In the genomic region with DNA sequence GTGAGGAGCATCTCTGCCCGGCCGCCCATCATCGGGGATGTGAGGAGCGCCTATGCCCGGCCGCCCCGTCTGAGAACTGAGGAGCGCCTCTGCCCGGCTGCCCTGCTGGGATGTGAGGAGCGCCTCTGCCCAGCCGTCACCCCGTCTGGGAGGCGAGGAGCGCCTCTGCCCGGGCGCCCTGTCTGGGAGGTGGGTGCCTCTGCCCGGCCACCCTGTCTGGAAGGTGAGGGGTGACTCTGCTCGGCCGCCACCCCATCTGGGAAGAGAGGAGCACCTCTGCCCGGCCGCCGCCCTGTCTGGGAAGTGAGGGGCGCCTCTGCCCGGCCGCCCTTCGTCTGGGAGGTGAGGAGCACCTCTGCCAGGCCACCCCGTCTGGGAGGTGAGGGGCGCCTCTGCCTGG, we compare ENCODE assay signal across 38 cellular contexts. TPM values are rescaled to one million over a fixed set of nuclear protein-coding genes. Genes with fewer than 3 reads are reported as not detected.
"Had no signal": no experiment of that assay in that cellular context is flagged by ENCODE, and none has a peak within 500 bp of the region (broad histone marks: within the 10 kb centered on the region; RNA-seq: fewer than 3 reads in every experiment).

No MANE protein-coding gene starts in this region.

- DNase-seq: activated effector memory CD4-positive, alpha-beta T cell treated with anti-CD3 and anti-CD28 coated beads, Interleukin-2, amount 50 U/mL, for 16 hours; activated effector memory CD4-positive, alpha-beta T cell treated with Interleukin-2 at 50 U/mL for 16 hours; activated gamma-delta T cell; activated gamma-delta T cell treated with Interleukin-2 at 50 U/mL for 16 hours; activated naive CD4-positive, alpha-beta T cell; activated naive CD4-positive, alpha-beta T cell treated with anti-CD3 and anti-CD28 coated beads for 36 hours; activated naive CD4-positive, alpha-beta T cell treated with anti-CD3 and anti-CD28 coated beads, Interleukin-2, amount 10 ng/mL, durations not matched to agents 7 days and 5 days; activated naive CD4-positive, alpha-beta T cell treated with anti-CD3 and anti-CD28 coated beads, Interleukin-2, amount 50 U/mL, for 16 hours; activated naive CD4-positive, alpha-beta T cell treated with Interleukin-2 at 50 U/mL for 16 hours; activated naive CD8-positive, alpha-beta T cell treated with anti-CD3 and anti-CD28 coated beads for 36 hours; activated naive CD8-positive, alpha-beta T cell treated with anti-CD3 and anti-CD28 coated beads, Interleukin-2, amount 10 ng/mL, durations not matched to agents 7 days and 5 days; activated naive CD8-positive, alpha-beta T cell treated with anti-CD3 and anti-CD28 coated beads, Interleukin-2, amount 50 U/mL, for 24 hours; activated T-cell treated with anti-CD3 and anti-CD28 coated beads, Interleukin-2, amount 50 U/mL, for 1 hour; activated T-cell treated with anti-CD3 and anti-CD28 coated beads, Interleukin-2, amount 50 U/mL, for 24 hours; activated T-cell treated with anti-CD3 and anti-CD28 coated beads, Interleukin-2, amount 50 U/mL, for 4 hours; activated T-cell treated with anti-CD3 and anti-CD28 coated beads, Interleukin-2, amount 50 U/mL, for 48 hours; activated T-cell treated with anti-CD3 and anti-CD28 coated beads, Interleukin-2, amount 50 U/mL, for 72 hours; adrenal gland; amniotic stem cell; aorta; body of pancreas; brain microvascular endothelial cell; caudate nucleus; central memory CD4-positive, alpha-beta T cell; cerebellar nuclear complex had no signal

- H3K4me3 Mint-ChIP-seq: activated naive CD4-positive, alpha-beta T cell treated with anti-CD3 and anti-CD28 coated beads for 36 hours; activated naive CD4-positive, alpha-beta T cell treated with anti-CD3 and anti-CD28 coated beads, Interleukin-2, amount 10 ng/mL, durations not matched to agents 7 days and 5 days; activated naive CD4-positive, alpha-beta T cell treated with anti-CD3 and anti-CD28 coated beads, Interleukin-2, amount 50 U/mL, for 24 hours; activated naive CD8-positive, alpha-beta T cell; activated naive CD8-positive, alpha-beta T cell treated with anti-CD3 and anti-CD28 coated beads for 36 hours; activated naive CD8-positive, alpha-beta T cell treated with anti-CD3 and anti-CD28 coated beads, Interleukin-2, amount 10 ng/mL, durations not matched to agents 7 days and 5 days; activated naive CD8-positive, alpha-beta T cell treated with anti-CD3 and anti-CD28 coated beads, Interleukin-2, amount 50 U/mL, for 24 hours; activated T-cell treated with anti-CD3 and anti-CD28 coated beads, Interleukin-2, amount 50 U/mL, for 24 hours; activated T-cell treated with anti-CD3 and anti-CD28 coated beads, Interleukin-2, amount 50 U/mL, for 4 hours; activated T-cell treated with anti-CD3 and anti-CD28 coated beads, Interleukin-2, amount 50 U/mL, for 72 hours; activated T-helper 1 cell treated with anti-CD3 and anti-CD28 coated beads, Interleukin-12 subunit alpha, Interleukin-12 subunit beta, Interleukin-2, Interleukin-4 antibody, amounts not matched to agents 30 ng/mL and 10 ng/mL and 1 ng/mL, durations not matched to agents 14 hours and 24 hours and 36 hours; activated T-helper 17 cell treated with anti-CD3 and anti-CD28 coated beads, Interleukin-2, amount 50 U/mL, for 72 hours; brain; central memory CD8-positive, alpha-beta T cell had no signal

- H3K27ac Mint-ChIP-seq: activated naive CD4-positive, alpha-beta T cell treated with anti-CD3 and anti-CD28 coated beads for 36 hours; activated naive CD4-positive, alpha-beta T cell treated with anti-CD3 and anti-CD28 coated beads, Interleukin-2, amount 10 ng/mL, durations not matched to agents 7 days and 5 days; activated naive CD4-positive, alpha-beta T cell treated with anti-CD3 and anti-CD28 coated beads, Interleukin-2, amount 50 U/mL, for 24 hours; activated naive CD4-positive, alpha-beta T cell treated with anti-CD3 and anti-CD28 coated beads, Interleukin-2, amount 50 U/mL, for 72 hours; activated naive CD8-positive, alpha-beta T cell; activated naive CD8-positive, alpha-beta T cell treated with anti-CD3 and anti-CD28 coated beads for 36 hours; activated naive CD8-positive, alpha-beta T cell treated with anti-CD3 and anti-CD28 coated beads, Interleukin-2, amount 10 ng/mL, durations not matched to agents 7 days and 5 days; activated naive CD8-positive, alpha-beta T cell treated with anti-CD3 and anti-CD28 coated beads, Interleukin-2, amount 50 U/mL, for 24 hours; activated T-cell treated with anti-CD3 and anti-CD28 coated beads, Interleukin-2, amount 50 U/mL, for 24 hours; activated T-cell treated with anti-CD3 and anti-CD28 coated beads, Interleukin-2, amount 50 U/mL, for 72 hours; activated T-helper 1 cell treated with anti-CD3 and anti-CD28 coated beads, Interleukin-12 subunit alpha, Interleukin-12 subunit beta, Interleukin-2, Interleukin-4 antibody, amounts not matched to agents 30 ng/mL and 10 ng/mL and 1 ng/mL, durations not matched to agents 14 hours and 24 hours and 36 hours; activated T-helper 17 cell treated with anti-CD3 and anti-CD28 coated beads, Interleukin-2, amount 50 U/mL, for 72 hours; activated T-helper 2 cell treated with anti-CD3 and anti-CD28 coated beads, Interferon-gamma antibody, Interleukin-2, Interleukin-4, amounts not matched to agents 10 μg/mL and 5 μg/mL and 100 μg/mL, durations not matched to agents 14 hours and 24 hours and 36 hours; brain had no signal

- ATAC-seq: activated naive CD4-positive, alpha-beta T cell treated with anti-CD3 and anti-CD28 coated beads, Interleukin-2, amount 50 U/mL, for 72 hours; activated naive CD8-positive, alpha-beta T cell treated with anti-CD3 and anti-CD28 coated beads, Interleukin-2, amount 50 U/mL, for 24 hours; activated T-cell treated with anti-CD3 and anti-CD28 coated beads, Interleukin-2, amount 50 U/mL, for 4 hours; activated T-cell treated with anti-CD3 and anti-CD28 coated beads, Interleukin-2, amount 50 U/mL, for 72 hours; activated T-helper 17 cell treated with anti-CD3 and anti-CD28 coated beads, Interleukin-2, amount 50 U/mL, for 72 hours; body of pancreas had no signal

- H3K9me3 Mint-ChIP-seq: activated naive CD4-positive, alpha-beta T cell treated with anti-CD3 and anti-CD28 coated beads for 36 hours; activated naive CD4-positive, alpha-beta T cell treated with anti-CD3 and anti-CD28 coated beads, Interleukin-2, amount 10 ng/mL, durations not matched to agents 7 days and 5 days; activated naive CD4-positive, alpha-beta T cell treated with anti-CD3 and anti-CD28 coated beads, Interleukin-2, amount 50 U/mL, for 24 hours; activated naive CD4-positive, alpha-beta T cell treated with anti-CD3 and anti-CD28 coated beads, Interleukin-2, amount 50 U/mL, for 72 hours; activated naive CD8-positive, alpha-beta T cell treated with anti-CD3 and anti-CD28 coated beads for 36 hours; activated naive CD8-positive, alpha-beta T cell treated with anti-CD3 and anti-CD28 coated beads, Interleukin-2, amount 10 ng/mL, durations not matched to agents 7 days and 5 days; activated naive CD8-positive, alpha-beta T cell treated with anti-CD3 and anti-CD28 coated beads, Interleukin-2, amount 50 U/mL, for 24 hours; activated T-cell treated with anti-CD3 and anti-CD28 coated beads, Interleukin-2, amount 50 U/mL, for 24 hours; activated T-cell treated with anti-CD3 and anti-CD28 coated beads, Interleukin-2, amount 50 U/mL, for 4 hours; activated T-cell treated with anti-CD3 and anti-CD28 coated beads, Interleukin-2, amount 50 U/mL, for 72 hours; activated T-helper 1 cell treated with anti-CD3 and anti-CD28 coated beads, Interleukin-12 subunit alpha, Interleukin-12 subunit beta, Interleukin-2, Interleukin-4 antibody, amounts not matched to agents 30 ng/mL and 10 ng/mL and 1 ng/mL, durations not matched to agents 14 hours and 24 hours and 36 hours; activated T-helper 17 cell treated with anti-CD3 and anti-CD28 coated beads, Interleukin-2, amount 50 U/mL, for 72 hours; central memory CD8-positive, alpha-beta T cell had no signal

- H3K27me3 Mint-ChIP-seq: activated naive CD4-positive, alpha-beta T cell treated with anti-CD3 and anti-CD28 coated beads, Interleukin-2, amount 10 ng/mL, durations not matched to agents 7 days and 5 days; activated naive CD4-positive, alpha-beta T cell treated with anti-CD3 and anti-CD28 coated beads, Interleukin-2, amount 50 U/mL, for 24 hours; activated naive CD8-positive, alpha-beta T cell; activated naive CD8-positive, alpha-beta T cell treated with anti-CD3 and anti-CD28 coated beads for 36 hours; activated naive CD8-positive, alpha-beta T cell treated with anti-CD3 and anti-CD28 coated beads, Interleukin-2, amount 10 ng/mL, durations not matched to agents 7 days and 5 days; activated naive CD8-positive, alpha-beta T cell treated with anti-CD3 and anti-CD28 coated beads, Interleukin-2, amount 50 U/mL, for 24 hours; activated T-cell treated with anti-CD3 and anti-CD28 coated beads, Interleukin-2, amount 50 U/mL, for 24 hours; activated T-helper 17 cell treated with anti-CD3 and anti-CD28 coated beads, Interleukin-2, amount 50 U/mL, for 72 hours; brain; central memory CD8-positive, alpha-beta T cell had no signal

- H3K4me1 Mint-ChIP-seq: activated naive CD4-positive, alpha-beta T cell treated with anti-CD3 and anti-CD28 coated beads, Interleukin-2, amount 10 ng/mL, durations not matched to agents 7 days and 5 days; activated naive CD4-positive, alpha-beta T cell treated with anti-CD3 and anti-CD28 coated beads, Interleukin-2, amount 50 U/mL, for 24 hours; activated naive CD8-positive, alpha-beta T cell treated with anti-CD3 and anti-CD28 coated beads for 36 hours; activated naive CD8-positive, alpha-beta T cell treated with anti-CD3 and anti-CD28 coated beads, Interleukin-2, amount 10 ng/mL, durations not matched to agents 7 days and 5 days; activated naive CD8-positive, alpha-beta T cell treated with anti-CD3 and anti-CD28 coated beads, Interleukin-2, amount 50 U/mL, for 24 hours; activated T-helper 17 cell treated with anti-CD3 and anti-CD28 coated beads, Interleukin-2, amount 50 U/mL, for 72 hours; brain; central memory CD8-positive, alpha-beta T cell had no signal

RNA-seq across cellular contexts. Expression of a gene that starts 23.7 kb away (rescaled TPM):
- total RNA-seq: aorta, ascending aorta, body of pancreas, cardiac muscle cell, cardiac septum, cerebellum, chondrocyte had no signal
